Comparison of ENCODE assay signal across 8 cellular contexts in genomic region chr1:202979459-202979858, GRCh38. TPM values are rescaled to one million over a fixed set of nuclear protein-coding genes. Genes with fewer than 3 reads are reported as not detected.
"Had no signal": no experiment of that assay in that cellular context is flagged by ENCODE, and none has a peak within 500 bp of the region (broad histone marks: within the 10 kb centered on the region; RNA-seq: fewer than 3 reads in every experiment).

No MANE protein-coding gene starts in this region.

- H3K9ac ChIP-seq: KMS-11 had no signal

- H3K4me2 ChIP-seq: KMS-11 had no signal

- H3K27ac ChIP-seq: HL-60, KMS-11 had no signal

- DNase-seq: IMR-90, KBM-7, KG1 had no signal

- ATAC-seq: HepG2 had no signal

- FAIRE-seq: HepG2, HTR-8/SVneo had no signal

RNA-seq across cellular contexts. Expression of gene PPFIA4, which starts 46.8 kb away (rescaled TPM):
- total RNA-seq: HepG2 had no signal
- polyA plus RNA-seq: IgD-negative memory B cell had no signal
